In genomic region chr18:55510809-55511208, GRCh38 we compare ENCODE assay signal across 9 cellular contexts.
DNase-seq lines count a peak whose midpoint lies in the region; ATAC-seq, FAIRE-seq and TF ChIP-seq lines count a peak whose summit lies in the region.
"Had no signal": no experiment of that assay in that cellular context is flagged by ENCODE, and none has a peak within 500 bp of the region (broad histone marks: within the 10 kb centered on the region; RNA-seq: fewer than 3 reads in every experiment).

No MANE protein-coding gene starts in this region.

- H3K4me2 ChIP-seq in astrocyte (ENCODE audit: low read length): peak overlapping the region; percentile 79
- no peak overlapping the region for H3K4me2 ChIP-seq in mammary epithelial cell (ENCODE audit: insufficient read depth, low read depth, low read length)

- H3K27ac ChIP-seq in astrocyte (ENCODE audit: low read depth, low read length) (peak overlapping the region; percentile 91), suprapubic skin (peak overlapping the region; percentile 70), mammary epithelial cell (ENCODE audit: insufficient read depth, low read depth, low read length) (no peak overlapping the region)

- H3K4me1 Mint-ChIP-seq in astrocyte (ENCODE audit: low read depth, unreplicated experiment): peaks cover 43% of the 10 kb centered on the region
- peaks cover 10% of the 10 kb centered on the region for H3K4me1 Mint-ChIP-seq in activated T-cell treated with anti-CD3 and anti-CD28 coated beads, Interleukin-2, amount 50 U/mL, for 24 hours (ENCODE audit: low read depth)

- no TSS peak for BruUV-seq in mammary epithelial cell (replicated peaks; lab: Mats Ljungman, UMichigan)

- intact Hi-C loops in mammary epithelial cell (cut with micrococcal nuclease): no loop called here

- ATAC-seq in HG03135 (IDR thresholded peaks at IDR 0.05; ENCODE audit: unreplicated experiment): peak; percentile 21
- ATAC-seq: T-cell had no signal

- H3K27me3 ChIP-seq in astrocyte (ENCODE audit: insufficient read depth, low read length) (no peaks in the 10 kb centered on the region), suprapubic skin (no peaks in the 10 kb centered on the region), mammary epithelial cell (ENCODE audit: insufficient read depth, low read length) (no peaks in the 10 kb centered on the region)

- H3K27ac Mint-ChIP-seq in astrocyte (ENCODE audit: unreplicated experiment): peak overlapping the region; percentile 77
- H3K27ac Mint-ChIP-seq in activated T-cell treated with anti-CD3 and anti-CD28 coated beads, Interleukin-2, amount 50 U/mL, for 24 hours: no peak overlapping the region
- H3K27ac Mint-ChIP-seq: T-cell had no signal

- peak overlapping the region; percentile 7 for H3K4me3 Mint-ChIP-seq in astrocyte (ENCODE audit: unreplicated experiment)
- no peak overlapping the region for H3K4me3 Mint-ChIP-seq in activated T-cell treated with anti-CD3 and anti-CD28 coated beads, Interleukin-2, amount 50 U/mL, for 24 hours
- H3K4me3 Mint-ChIP-seq: T-cell had no signal

- peaks cover 68% of the 10 kb centered on the region for H3K79me2 ChIP-seq in astrocyte (ENCODE audit: insufficient read depth, low read length)
- no peaks in the 10 kb centered on the region for H3K79me2 ChIP-seq in mammary epithelial cell (ENCODE audit: insufficient read depth, low read length)

- H3K9me3 ChIP-seq in astrocyte (ENCODE audit: insufficient read depth, low read depth, low read length) (no peaks in the 10 kb centered on the region), suprapubic skin (no peaks in the 10 kb centered on the region), mammary epithelial cell (replicated peaks; ENCODE audit: insufficient read depth, low read length) (no peaks in the 10 kb centered on the region)

- H3K4me3 ChIP-seq in astrocyte (ENCODE audit: insufficient read depth, low read depth, low read length) (peak overlapping the region; percentile 21), suprapubic skin (peak overlapping the region; percentile 20), mammary epithelial cell (replicated peaks in 1 of 3; ENCODE audit: insufficient read depth in 1 of 3, low read depth in 2 of 3, low read length in 3 of 3) (no peak overlapping the region)

- no peaks in the 10 kb centered on the region for H3K9me3 Mint-ChIP-seq in astrocyte (ENCODE audit: unreplicated experiment)
- H3K9me3 Mint-ChIP-seq in activated T-cell treated with anti-CD3 and anti-CD28 coated beads, Interleukin-2, amount 50 U/mL, for 24 hours: no peaks in the 10 kb centered on the region
- H3K9me3 Mint-ChIP-seq: T-cell had no signal

- in situ Hi-C loops in mammary epithelial cell (cut with MboI; ENCODE audit: low sequenced_read_pairs in 2 of 2): no loop called here

- dilution Hi-C loops in mammary epithelial cell (cut with HindIII; ENCODE audit: low sequenced_read_pairs): no loop called here

- H3K36me3 ChIP-seq in astrocyte (ENCODE audit: insufficient read depth, low read length): no peaks in the 10 kb centered on the region
- H3K36me3 ChIP-seq in suprapubic skin: no peaks in the 10 kb centered on the region
- H3K36me3 ChIP-seq in mammary epithelial cell (ENCODE audit: insufficient read depth, low read length): no peaks in the 10 kb centered on the region

- H3K9ac ChIP-seq in astrocyte (ENCODE audit: low read length): peak overlapping the region; percentile 73
- no peak overlapping the region for H3K9ac ChIP-seq in mammary epithelial cell (ENCODE audit: insufficient read depth, low read length)

- H2AFZ ChIP-seq in astrocyte (ENCODE audit: low read depth, low read length): no peak overlapping the region
- no peak overlapping the region for H2AFZ ChIP-seq in mammary epithelial cell (ENCODE audit: low read depth, low read length)

- H3K4me1 ChIP-seq in astrocyte (ENCODE audit: insufficient read depth, low read length) (peaks cover 39% of the 10 kb centered on the region), suprapubic skin (peaks cover 7% of the 10 kb centered on the region), mammary epithelial cell (ENCODE audit: insufficient read depth, low read length) (no peaks in the 10 kb centered on the region)

- H3K36me3 Mint-ChIP-seq in astrocyte (ENCODE audit: low read depth, unreplicated experiment): no peaks in the 10 kb centered on the region
- H3K36me3 Mint-ChIP-seq in activated T-cell treated with anti-CD3 and anti-CD28 coated beads, Interleukin-2, amount 50 U/mL, for 24 hours (ENCODE audit: low read depth): no peaks in the 10 kb centered on the region
- H3K36me3 Mint-ChIP-seq: T-cell had no signal

- 49% methylated on average over 5 of the region's 5 CpGs for WGBS in suprapubic skin
- WGBS in mammary epithelial cell (ENCODE audit: low coverage, missing lambda C conversion rate): 98% methylated on average over 5 of the region's 5 CpGs

- TF ChIP-seq POLR2A in suprapubic skin (IDR thresholded peaks at IDR 0.05): no peak

- H4K20me1 ChIP-seq in astrocyte (ENCODE audit: insufficient read depth, low read length) (no peaks in the 10 kb centered on the region), mammary epithelial cell (ENCODE audit: insufficient read depth, low read length) (no peaks in the 10 kb centered on the region)

- FAIRE-seq in astrocyte (lab: Jason Lieb, UNC) (peak; percentile 49), HTR-8/SVneo (lab: Jason Lieb, UNC) (no peak)

- TF ChIP-seq CTCF in astrocyte (IDR thresholded peaks at IDR 0.05; ENCODE audit: insufficient read depth, low read depth, low read length) (no peak), suprapubic skin (IDR thresholded peaks at IDR 0.05) (no peak), mammary epithelial cell (conservative IDR thresholded peaks at IDR 0.05 in 1 of 2, IDR thresholded peaks at IDR 0.05 in 1 of 2; ENCODE audit: extremely low read depth in 1 of 2, insufficient read depth in 1 of 2, low read depth in 1 of 2, low read length in 2 of 2) (no peak)

- CTCF ChIA-PET in mammary epithelial cell (lab: Charles Lee; ENCODE audit: low non-redundant PET): no interaction called here

- no peak for TF ChIP-seq EP300 in suprapubic skin (IDR thresholded peaks at IDR 0.05)

- DNase-seq in astrocyte (ENCODE audit: low read depth): peak; percentile 83
- DNase-seq in iris pigment epithelial cell (ENCODE audit: low read depth): peak; percentile 91
- DNase-seq in suprapubic skin (ENCODE audit: low spot score in 2 of 2): no peak
- no peak for DNase-seq in activated T-cell treated with anti-CD3 and anti-CD28 coated beads, Interleukin-2, amount 50 U/mL, for 24 hours
- no peak for DNase-seq in GDM1 (lab: John Stamatoyannopoulos, UW)
- no peak for DNase-seq in HTR-8/SVneo (ENCODE audit: insufficient read length, low spot score)
- DNase-seq in mammary epithelial cell: no peak

- H3K27me3 Mint-ChIP-seq in astrocyte (ENCODE audit: low read depth, unreplicated experiment): no peaks in the 10 kb centered on the region
- H3K27me3 Mint-ChIP-seq in activated T-cell treated with anti-CD3 and anti-CD28 coated beads, Interleukin-2, amount 50 U/mL, for 24 hours: peaks cover 2% of the 10 kb centered on the region
- H3K27me3 Mint-ChIP-seq: T-cell had no signal

Comparison
In these comparisons a context has a peak if more than half of its experiments do, and no peak if none do; other contexts are left out.
1. DNase-seq: peak in astrocyte (single experiment) and iris pigment epithelial cell (single experiment); none in suprapubic skin (0 of 2), activated T-cell treated with anti-CD3 and anti-CD28 coated beads, Interleukin-2, amount 50 U/mL, for 24 hours (single experiment), GDM1 (single experiment), HTR-8/SVneo (single experiment) and mammary epithelial cell (single experiment).
2. H3K4me3 ChIP-seq: peak in astrocyte (single experiment) and suprapubic skin (single experiment); none in mammary epithelial cell (0 of 3).